Comparison of ENCODE assay signal across 1 cellular context in the genomic region with DNA sequence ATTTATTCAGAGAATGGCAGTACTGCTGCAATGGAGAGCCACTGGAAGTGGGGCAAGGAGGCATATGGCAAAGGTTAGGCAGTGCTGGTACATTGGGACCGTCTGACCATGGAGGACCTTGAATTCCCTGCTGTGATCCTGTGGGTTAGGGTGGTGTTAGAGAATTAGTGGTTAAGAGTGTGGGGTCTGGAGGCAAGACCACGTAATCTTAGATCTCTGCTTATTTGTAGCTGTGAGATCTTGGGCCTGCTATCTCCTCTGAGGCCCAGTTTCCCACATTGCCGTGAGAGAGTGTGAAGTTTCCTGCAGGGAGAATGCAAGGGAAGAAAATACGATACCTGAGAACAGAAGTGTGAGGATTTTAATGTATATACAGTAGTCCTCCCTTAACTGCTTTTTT.
TF ChIP-seq lines count a peak whose summit lies in the region.

No MANE protein-coding gene starts in this region.

TF ChIP-seq in GM23338, 12 proteins besides CTCF, POLR2A, EP300 and RAD21 (continued from another document):
- TF ChIP-seq, protein P1, sequence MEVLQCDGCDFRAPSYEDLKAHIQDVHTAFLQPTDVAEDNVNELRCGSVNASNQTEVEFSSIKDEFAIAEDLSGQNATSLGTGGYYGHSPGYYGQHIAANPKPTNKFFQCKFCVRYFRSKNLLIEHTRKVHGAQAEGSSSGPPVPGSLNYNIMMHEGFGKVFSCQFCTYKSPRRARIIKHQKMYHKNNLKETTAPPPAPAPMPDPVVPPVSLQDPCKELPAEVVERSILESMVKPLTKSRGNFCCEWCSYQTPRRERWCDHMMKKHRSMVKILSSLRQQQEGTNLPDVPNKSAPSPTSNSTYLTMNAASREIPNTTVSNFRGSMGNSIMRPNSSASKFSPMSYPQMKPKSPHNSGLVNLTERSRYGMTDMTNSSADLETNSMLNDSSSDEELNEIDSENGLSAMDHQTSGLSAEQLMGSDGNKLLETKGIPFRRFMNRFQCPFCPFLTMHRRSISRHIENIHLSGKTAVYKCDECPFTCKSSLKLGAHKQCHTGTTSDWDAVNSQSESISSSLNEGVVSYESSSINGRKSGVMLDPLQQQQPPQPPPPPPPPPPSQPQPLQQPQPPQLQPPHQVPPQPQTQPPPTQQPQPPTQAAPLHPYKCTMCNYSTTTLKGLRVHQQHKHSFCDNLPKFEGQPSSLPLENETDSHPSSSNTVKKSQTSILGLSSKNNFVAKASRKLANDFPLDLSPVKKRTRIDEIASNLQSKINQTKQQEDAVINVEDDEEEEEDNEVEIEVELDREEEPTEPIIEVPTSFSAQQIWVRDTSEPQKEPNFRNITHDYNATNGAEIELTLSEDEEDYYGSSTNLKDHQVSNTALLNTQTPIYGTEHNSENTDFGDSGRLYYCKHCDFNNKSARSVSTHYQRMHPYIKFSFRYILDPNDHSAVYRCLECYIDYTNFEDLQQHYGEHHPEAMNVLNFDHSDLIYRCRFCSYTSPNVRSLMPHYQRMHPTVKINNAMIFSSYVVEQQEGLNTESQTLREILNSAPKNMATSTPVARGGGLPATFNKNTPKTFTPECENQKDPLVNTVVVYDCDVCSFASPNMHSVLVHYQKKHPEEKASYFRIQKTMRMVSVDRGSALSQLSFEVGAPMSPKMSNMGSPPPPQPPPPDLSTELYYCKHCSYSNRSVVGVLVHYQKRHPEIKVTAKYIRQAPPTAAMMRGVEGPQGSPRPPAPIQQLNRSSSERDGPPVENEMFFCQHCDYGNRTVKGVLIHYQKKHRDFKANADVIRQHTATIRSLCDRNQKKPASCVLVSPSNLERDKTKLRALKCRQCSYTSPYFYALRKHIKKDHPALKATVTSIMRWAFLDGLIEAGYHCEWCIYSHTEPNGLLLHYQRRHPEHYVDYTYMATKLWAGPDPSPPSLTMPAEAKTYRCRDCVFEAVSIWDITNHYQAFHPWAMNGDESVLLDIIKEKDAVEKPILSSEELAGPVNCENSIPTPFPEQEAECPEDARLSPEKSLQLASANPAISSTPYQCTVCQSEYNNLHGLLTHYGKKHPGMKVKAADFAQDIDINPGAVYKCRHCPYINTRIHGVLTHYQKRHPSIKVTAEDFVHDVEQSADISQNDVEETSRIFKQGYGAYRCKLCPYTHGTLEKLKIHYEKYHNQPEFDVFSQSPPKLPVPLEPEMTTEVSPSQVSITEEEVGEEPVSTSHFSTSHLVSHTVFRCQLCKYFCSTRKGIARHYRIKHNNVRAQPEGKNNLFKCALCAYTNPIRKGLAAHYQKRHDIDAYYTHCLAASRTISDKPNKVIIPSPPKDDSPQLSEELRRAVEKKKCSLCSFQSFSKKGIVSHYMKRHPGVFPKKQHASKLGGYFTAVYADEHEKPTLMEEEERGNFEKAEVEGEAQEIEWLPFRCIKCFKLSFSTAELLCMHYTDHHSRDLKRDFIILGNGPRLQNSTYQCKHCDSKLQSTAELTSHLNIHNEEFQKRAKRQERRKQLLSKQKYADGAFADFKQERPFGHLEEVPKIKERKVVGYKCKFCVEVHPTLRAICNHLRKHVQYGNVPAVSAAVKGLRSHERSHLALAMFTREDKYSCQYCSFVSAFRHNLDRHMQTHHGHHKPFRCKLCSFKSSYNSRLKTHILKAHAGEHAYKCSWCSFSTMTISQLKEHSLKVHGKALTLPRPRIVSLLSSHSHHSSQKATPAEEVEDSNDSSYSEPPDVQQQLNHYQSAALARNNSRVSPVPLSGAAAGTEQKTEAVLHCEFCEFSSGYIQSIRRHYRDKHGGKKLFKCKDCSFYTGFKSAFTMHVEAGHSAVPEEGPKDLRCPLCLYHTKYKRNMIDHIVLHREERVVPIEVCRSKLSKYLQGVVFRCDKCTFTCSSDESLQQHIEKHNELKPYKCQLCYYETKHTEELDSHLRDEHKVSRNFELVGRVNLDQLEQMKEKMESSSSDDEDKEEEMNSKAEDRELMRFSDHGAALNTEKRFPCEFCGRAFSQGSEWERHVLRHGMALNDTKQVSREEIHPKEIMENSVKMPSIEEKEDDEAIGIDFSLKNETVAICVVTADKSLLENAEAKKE (CRISPR knock-in tag; IDR thresholded peaks at IDR 0.05), result no peak
TF ChIP-seq in GM23338: peak in this region for 0.
